Comparison of ENCODE assay signal across 25 cellular contexts in genomic region chr15:85062560-85062959, GRCh38.
"Had no signal": no experiment of that assay in that cellular context is flagged by ENCODE, and none has a peak within 500 bp of the region (broad histone marks: within the 10 kb centered on the region; RNA-seq: fewer than 3 reads in every experiment).

No MANE protein-coding gene starts in this region.

- H3K27me3 ChIP-seq: ascending aorta, cardiac muscle cell, esophagus squamous epithelium, left lung, right lobe of liver had no signal

- H3K27ac ChIP-seq: ascending aorta, cardiac muscle cell, epithelial cell of prostate, esophagus squamous epithelium, left lung, right lobe of liver, skin epidermis, thoracic aorta, WERI-Rb-1 had no signal

- H3K4me3 ChIP-seq: ascending aorta, cardiac muscle cell, esophagus squamous epithelium, left lung, mucosa of descending colon, right lobe of liver, skin epidermis, thoracic aorta had no signal

- ATAC-seq: activated CD4-positive, CD25-positive, alpha-beta regulatory T cell treated with anti-CD3 and anti-CD28 coated beads, Interleukin-2, amount 50 U/mL, for 24 hours; left lung; mucosa of descending colon; stimulated activated naive CD8-positive, alpha-beta T cell treated with anti-CD3 and anti-CD28 coated beads, Interleukin-15, Interleukin-2, amounts not matched to agents 100 U/mL and 50 U/mL, for 24 hours had no signal

- DNase-seq: activated CD4-positive, alpha-beta T cell treated with anti-CD3 and anti-CD28 coated beads for 48 hours; activated CD4-positive, alpha-beta T cell treated with anti-CD3 and anti-CD28 coated beads, Interleukin-2, amount 50 U/mL, for 48 hours; activated CD8-positive, alpha-beta memory T cell treated with anti-CD3 and anti-CD28 coated beads for 24 hours; activated effector memory CD4-positive, alpha-beta T cell treated with Interleukin-2 at 50 U/mL for 16 hours; activated naive CD4-positive, alpha-beta T cell treated with Interleukin-2 at 50 U/mL for 16 hours; effector CD8-positive, alpha-beta T cell; esophagus squamous epithelium; foreskin melanocyte; kidney glomerular epithelial cell; left lung; mucosa of descending colon; posterior cingulate gyrus; right lobe of liver; stimulated activated CD4-positive, alpha-beta T cell treated with anti-CD3 and anti-CD28 coated beads, Interleukin-12 subunit alpha, Interleukin-12 subunit beta, amount 100 ng/mL, for 4 hours; stimulated activated CD4-positive, alpha-beta T cell treated with anti-CD3 and anti-CD28 coated beads, Interleukin-4, amount 100 ng/mL, for 1 hour; stimulated activated naive CD8-positive, alpha-beta T cell treated with anti-CD3 and anti-CD28 coated beads, Interleukin-15, Interleukin-2, amounts not matched to agents 100 U/mL and 50 U/mL, for 24 hours; T-helper 9 cell; trophoblast cell; WERI-Rb-1 had no signal
